ENCODE assay signal across 8 cellular contexts in the genomic region with DNA sequence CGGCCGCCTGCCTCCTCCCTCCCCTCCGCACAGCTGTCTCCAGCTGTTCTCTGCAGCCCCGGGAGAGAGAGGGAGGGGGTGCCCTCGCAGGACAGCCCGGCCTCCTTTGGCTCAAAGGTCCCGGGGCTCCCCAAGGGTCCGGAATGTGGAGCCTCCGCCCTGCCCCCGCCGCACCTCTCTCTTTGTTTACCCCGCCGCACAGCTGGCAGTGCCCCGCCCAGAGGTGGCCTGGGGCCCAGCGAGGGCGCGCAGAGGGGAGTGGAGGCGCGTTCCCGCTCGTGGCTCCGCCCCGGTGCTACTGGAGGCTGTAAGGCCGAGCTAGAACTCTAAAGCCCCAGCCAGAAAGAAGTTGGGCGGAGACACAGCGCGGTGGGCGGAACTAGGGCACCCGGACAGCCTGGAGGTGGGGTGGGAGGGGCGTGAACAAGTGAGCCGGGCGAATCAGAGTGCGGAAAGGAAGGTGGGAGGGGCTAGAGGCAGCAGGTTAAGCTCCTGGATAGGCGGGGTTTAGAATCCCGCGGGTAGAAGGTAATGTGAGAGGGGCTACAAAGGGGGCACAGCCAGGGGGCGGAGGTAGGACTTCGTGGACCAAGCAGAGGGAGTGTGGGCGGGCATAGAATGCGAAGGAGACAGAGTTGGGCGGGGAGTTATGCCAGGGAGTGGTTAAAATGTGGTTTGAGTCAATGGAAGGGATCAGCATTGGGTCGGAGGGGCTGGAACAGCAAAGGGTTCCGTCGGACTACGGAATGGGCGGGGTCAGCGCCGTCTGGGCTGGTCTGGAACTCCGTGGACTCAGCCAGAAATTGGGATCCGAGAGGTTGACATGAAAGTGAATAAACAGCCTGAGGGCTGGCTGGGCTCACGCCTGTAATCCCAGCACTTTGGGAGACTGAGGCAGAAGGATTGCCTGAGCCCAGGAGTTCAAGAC. TPM values are rescaled to one million over a fixed set of nuclear protein-coding genes. Genes with fewer than 3 reads are reported as not detected.
A peak's percentile ranks its signal among the peaks of the same experiment; 100 is the strongest.
DNase-seq lines count a peak whose midpoint lies in the region; ATAC-seq and TF ChIP-seq lines count a peak whose summit lies in the region.

No MANE protein-coding gene starts in this region.

- intact Hi-C loops in activated B cell treated with CpG ODN at 0.5 μM for 24 hours (cut with micrococcal nuclease) (loop anchor here (2.0 to 10.0 kb wide), 3 partner anchors 162 to 1099 kb away; partner anchors contain the start of gene SERTAD3), spleen (cut with DNase I; ENCODE audit: low total_unique reads) (no loop called here)

- TF ChIP-seq CTCF in activated B cell treated with CpG ODN at 0.5 μM for 24 hours (IDR thresholded peaks at IDR 0.05) (no peak), spleen (IDR thresholded peaks at IDR 0.05 in 8 of 11, conservative IDR thresholded peaks at IDR 0.05 in 3 of 11) (peak in 4 of 11 experiments; percentile 8 to 34 (median 17))

- H3K36me3 Mint-ChIP-seq in activated B cell treated with CpG ODN at 0.5 μM for 24 hours (ENCODE audit: low read depth) (no peaks in the 10 kb centered on the region), immature natural killer cell (no peaks in the 10 kb centered on the region)

- 3 to 4% (median 4%) methylated on average over 39 to 51 of the region's 51 CpGs for WGBS in spleen, 5 donors

- no peaks in the 10 kb centered on the region for H3K9me3 ChIP-seq in spleen

- CTCF ChIA-PET in activated B cell treated with CpG ODN at 0.5 μM for 24 hours (lab: Charles Lee), result interaction anchor here (0.6 to 5.0 kb wide), 12 partner anchors 9 to 956 kb away, joined by 3 to 45 read pairs (median 4); no protein-coding TSS in a partner anchor

- H3K27ac Mint-ChIP-seq in activated B cell treated with CpG ODN at 0.5 μM for 24 hours (peak overlapping the region; percentile 77), immature natural killer cell (peak overlapping the region; percentile 84 to 95 (median 90))

- H3K27me3 Mint-ChIP-seq in activated B cell treated with CpG ODN at 0.5 μM for 24 hours, result peaks cover 17% of the 10 kb centered on the region
- peaks cover 22 to 32% (median 32%) of the 10 kb centered on the region in 3 donors for H3K27me3 Mint-ChIP-seq in immature natural killer cell (ENCODE audit: low read depth in 3 of 3)

- H3K9me3 Mint-ChIP-seq in activated B cell treated with CpG ODN at 0.5 μM for 24 hours (no peaks in the 10 kb centered on the region), immature natural killer cell (no peaks in the 10 kb centered on the region)

- ATAC-seq in GM18867 (IDR thresholded peaks at IDR 0.05; ENCODE audit: unreplicated experiment) (peak; percentile 70), HG03103 (IDR thresholded peaks at IDR 0.05; ENCODE audit: low read depth, unreplicated experiment) (peak; percentile 56), activated B cell treated with CpG ODN at 0.5 μM for 24 hours (ENCODE audit: low read depth) (peak; percentile 72)

- peak; percentile 97 for DNase-seq in A172 (ENCODE audit: low spot score)
- peak; percentile 99 for DNase-seq in NCI-H2196 treated with DMSO at 0.1 percent for 48 hours (lab: John Stamatoyannopoulos, UW; ENCODE audit: unreplicated experiment)
- peak; percentile 90 for DNase-seq in activated B cell treated with CpG ODN at 0.5 μM for 24 hours
- DNase-seq in caudate nucleus (lab: John Stamatoyannopoulos, UW), result peak in 57 of 61 donors; percentile 22 to 94 (median 73)
- peak; percentile 93 to 95 (median 94) for DNase-seq in immature natural killer cell
- DNase-seq in spleen, result peak; percentile 98

- H3K4me1 Mint-ChIP-seq in activated B cell treated with CpG ODN at 0.5 μM for 24 hours (peaks cover 68% of the 10 kb centered on the region), immature natural killer cell (peaks cover 65 to 67% of the 10 kb centered on the region in 2 donors)

- H3K27me3 ChIP-seq in spleen (replicated peaks in 1 of 7), result peaks cover 0 to 99% (median 30%) of the 10 kb centered on the region in 7 donors

- H3K4me3 Mint-ChIP-seq in activated B cell treated with CpG ODN at 0.5 μM for 24 hours (peak overlapping the region; percentile 85), immature natural killer cell (peak overlapping the region; percentile 83 to 91 (median 89))

- no peaks in the 10 kb centered on the region for H3K36me3 ChIP-seq in spleen

- peak in 1 of 3 donors; percentile 43 for TF ChIP-seq POLR2A in spleen (IDR thresholded peaks at IDR 0.05)

- H3K4me1 ChIP-seq in spleen, result peaks cover 40 to 89% (median 76%) of the 10 kb centered on the region in 6 donors

- H3K4me3 ChIP-seq in spleen, result peak overlapping the region; percentile 4 to 75 (median 36)

- H3K27ac ChIP-seq in caudate nucleus (ENCODE audit: low read depth, low read length) (no peak overlapping the region), spleen (peak overlapping the region in 7 of 8 donors; percentile 61 to 93 (median 84))

- POLR2A ChIA-PET in activated B cell treated with CpG ODN at 0.5 μM for 24 hours (lab: Charles Lee), result interaction anchor here (0.6 to 4.0 kb wide), 18 partner anchors 9 to 1168 kb away, joined by 3 to 42 read pairs (median 4); partner anchors contain the start of genes ACTMAP, BLVRB, C19orf47 and EGLN2

RNA-seq across cellular contexts. Expression of gene LTBP4, which starts 2.8 kb away (rescaled TPM):
- total RNA-seq in A172 (2014; rRNA removed; shearing (Covaris generic)), result 10.8 and 13.9 TPM in 2 replicates
- total RNA-seq in activated B cell treated with CpG ODN at 0.5 μM for 24 hours (57.2 and 75.1 TPM in 2 replicates), spleen (100 to 1,000 TPM in 6 of 7 donors, 10 to 100 TPM in 1; 66.0 to 197 (median 186) TPM)
- polyA plus RNA-seq in immature natural killer cell (10 to 100 TPM in 2 of 3 donors, 1 to 10 TPM in 1; 8.9 to 21.5 (median 18.8) TPM), spleen (100 to 1,000 TPM in 1 of 3 donors, 10 to 100 TPM in 2; 26.5 to 107 (median 34.3) TPM)

RNA-seq across cellular contexts. Expression of gene SHKBP1, which starts 27.3 kb away (rescaled TPM):
- total RNA-seq in A172 (2014; rRNA removed; shearing (Covaris generic)), result 43.8 and 70.2 TPM in 2 replicates
- total RNA-seq in activated B cell treated with CpG ODN at 0.5 μM for 24 hours (184 and 213 TPM in 2 replicates), spleen (100 to 1,000 TPM; 127 to 282 (median 151) TPM)
- polyA plus RNA-seq in immature natural killer cell (100 to 1,000 TPM; 115 to 186 (median 156) TPM), spleen (100 to 1,000 TPM; 102 to 164 (median 152) TPM)
